Comparison of ENCODE assay signal across 1 cellular context in genomic region chr6:108531332-108531731, GRCh38.
TF ChIP-seq lines count a peak whose summit lies in the region.

No MANE protein-coding gene starts in this region.

TF ChIP-seq in HCT116, 20 proteins besides CTCF, POLR2A, EP300 and RAD21 (continued from another document):
- TF ChIP-seq EGR1 (IDR thresholded peaks at IDR 0.05; ENCODE audit: low read depth) (no peak), MAX (IDR thresholded peaks at IDR 0.05) (no peak), FOSL1 (IDR thresholded peaks at IDR 0.05; ENCODE audit: low read depth) (no peak), EZH2 (IDR thresholded peaks at IDR 0.05) (no peak), POLR2AphosphoS5 (IDR thresholded peaks at IDR 0.05; ENCODE audit: low read depth, low read length) (no peak), ZFX (IDR thresholded peaks at IDR 0.05) (no peak), ELF1 (IDR thresholded peaks at IDR 0.05; ENCODE audit: borderline replicate concordance, low read depth) (no peak), ZBTB33 (IDR thresholded peaks at IDR 0.05; ENCODE audit: extremely low read depth, insufficient replicate concordance, low read length) (no peak), CBX3 (IDR thresholded peaks at IDR 0.05; ENCODE audit: low read depth) (no peak), SRF (IDR thresholded peaks at IDR 0.05; ENCODE audit: low read depth) (no peak), EZH2phosphoT487 (IDR thresholded peaks at IDR 0.05; ENCODE audit: borderline replicate concordance) (no peak), TCF7L2 (IDR thresholded peaks at IDR 0.05; ENCODE audit: borderline replicate concordance, extremely low read depth, insufficient read depth, insufficient read length) (no peak), ATF3 (IDR thresholded peaks at IDR 0.05) (no peak), CEBPB (IDR thresholded peaks at IDR 0.05; ENCODE audit: low read depth) (no peak), SP1 (IDR thresholded peaks at IDR 0.05; ENCODE audit: low read depth) (no peak)
